In the genomic region with DNA sequence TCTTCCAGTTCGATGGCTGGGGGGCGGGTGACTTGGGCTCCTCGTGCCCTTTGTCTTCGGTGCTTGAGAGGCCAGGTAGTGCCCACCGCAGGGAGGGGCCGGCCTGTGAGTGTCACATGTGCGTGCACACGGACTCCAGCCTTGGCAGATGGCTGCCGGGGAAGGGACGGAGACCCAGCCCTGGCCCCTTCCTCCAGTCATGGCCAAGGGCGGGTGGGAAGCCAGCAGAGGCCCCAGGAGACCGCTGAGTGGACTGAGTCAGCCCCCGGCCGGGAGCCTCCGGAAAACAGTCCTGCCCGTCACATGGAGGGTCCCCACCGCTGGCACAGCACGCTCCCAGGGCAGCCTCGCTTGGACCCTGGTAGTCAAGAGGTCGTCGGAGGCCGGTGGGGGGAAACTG, we compare ENCODE assay signal across 14 cellular contexts. TPM values are rescaled to one million over a fixed set of nuclear protein-coding genes. Genes with fewer than 3 reads are reported as not detected.
DNase-seq lines count a peak whose midpoint lies in the region; ATAC-seq and TF ChIP-seq lines count a peak whose summit lies in the region.
"Had no signal": no experiment of that assay in that cellular context is flagged by ENCODE, and none has a peak within 500 bp of the region (broad histone marks: within the 10 kb centered on the region; RNA-seq: fewer than 3 reads in every experiment).

No MANE protein-coding gene starts in this region.

- in situ Hi-C loops in Panc1 (cut with HindIII; ENCODE audit: low pct_unique_long_range_greater_than_20kb, low sequenced_read_pairs), result no loop called here

- no TSS peak for BruUV-seq in Panc1 (replicated peaks; lab: Mats Ljungman, UMichigan)

- WGBS in thyroid gland, 2 donors, result 31 to 37% methylated on average over 7 to 18 of the region's 22 CpGs

- TF ChIP-seq POLR2A in thyroid gland (IDR thresholded peaks at IDR 0.05), result no peak

- H3K4me1 ChIP-seq in Panc1 (ENCODE audit: control insufficient read depth, insufficient read depth, low read length) (peaks cover 73% of the 10 kb centered on the region), thyroid gland (peaks cover 77 to 80% of the 10 kb centered on the region in 2 donors)

- H3K4me3 ChIP-seq in Panc1 (ENCODE audit: low read depth in 2 of 2, low read length in 2 of 2), result peak overlapping the region; percentile 88; a peak in 3 of 4 replicates
- H3K4me3 ChIP-seq in epithelial cell of proximal tubule (ENCODE audit: low read depth, low read length), result peak overlapping the region; percentile 3
- no peak overlapping the region for H3K4me3 ChIP-seq in thyroid gland (replicated peaks in 1 of 3)
- H3K4me3 ChIP-seq: neural progenitor cell had no signal

- H3K36me3 ChIP-seq in Panc1 (ENCODE audit: control insufficient read depth, insufficient read depth, low read length), result no peaks in the 10 kb centered on the region; the same call in 1 of the 2 replicates
- no peaks in the 10 kb centered on the region for H3K36me3 ChIP-seq in thyroid gland
- H3K36me3 ChIP-seq: neural progenitor cell had no signal

- H3K4me3 Mint-ChIP-seq in mesothelial cell of epicardium, result peak overlapping the region; percentile 83
- H3K4me3 Mint-ChIP-seq: CD14-positive monocyte, neural progenitor cell, T-helper 17 cell had no signal

- H3K27ac ChIP-seq in Panc1 (ENCODE audit: low read length) (peak overlapping the region; percentile 92), thyroid gland (peak overlapping the region; percentile 21 to 94 (median 93))
- H3K27ac ChIP-seq: neural progenitor cell had no signal

- CTCF ChIA-PET in Panc1 (lab: Charles Lee), result no interaction called here

- no peaks in the 10 kb centered on the region for H3K27me3 ChIP-seq in Panc1 (ENCODE audit: control insufficient read depth, insufficient read depth, low read length)
- H3K27me3 ChIP-seq in thyroid gland, result no peaks in the 10 kb centered on the region

- DNase-seq in Panc1 (ENCODE audit: low read depth, low spot score) (no peak), epithelial cell of proximal tubule (ENCODE audit: low read depth) (no peak), mesothelial cell of epicardium (ENCODE audit: low spot score in 2 of 2, unreplicated experiment in 2 of 2) (no peak), thyroid gland (peak in 1 of 2 donors; percentile 20), AML-193 (lab: John Stamatoyannopoulos, UW) (no peak)
- no peak for DNase-seq in activated effector memory CD4-positive, alpha-beta T cell treated with anti-CD3 and anti-CD28 coated beads, Interleukin-2, amount 50 U/mL, for 16 hours
- DNase-seq: NCI-H1092 treated with DMSO at 0.1 percent for 48 hours, NCI-H524 treated with DMSO at 0.1 percent for 48 hours had no signal

- peak overlapping the region; percentile 95 for H3K27ac Mint-ChIP-seq in mesothelial cell of epicardium
- H3K27ac Mint-ChIP-seq: CD14-positive monocyte; effector memory CD8-positive, alpha-beta T cell; neural progenitor cell; T-helper 17 cell had no signal

- TF ChIP-seq CTCF in Panc1 (IDR thresholded peaks at IDR 0.05) (no peak), epithelial cell of proximal tubule (conservative IDR thresholded peaks at IDR 0.05; ENCODE audit: low read depth, low read length) (no peak), mesothelial cell of epicardium (IDR thresholded peaks at IDR 0.05; ENCODE audit: unreplicated experiment) (no peak), thyroid gland (IDR thresholded peaks at IDR 0.05) (no peak)

- H3K9me3 ChIP-seq in Panc1 (ENCODE audit: control insufficient read depth, insufficient read depth, low read depth, low read length) (no peaks in the 10 kb centered on the region), thyroid gland (no peaks in the 10 kb centered on the region)

- H3K4me1 Mint-ChIP-seq in mesothelial cell of epicardium, result peaks cover 59% of the 10 kb centered on the region

- H3K9me3 Mint-ChIP-seq in mesothelial cell of epicardium, result no peaks in the 10 kb centered on the region
- H3K9me3 Mint-ChIP-seq: effector memory CD8-positive, alpha-beta T cell; neural progenitor cell had no signal

- POLR2A ChIA-PET in Panc1 (lab: Charles Lee), result no interaction called here

- H3K36me3 Mint-ChIP-seq in mesothelial cell of epicardium, result no peaks in the 10 kb centered on the region
- H3K36me3 Mint-ChIP-seq: neural progenitor cell had no signal

- intact Hi-C loops in Panc1 (cut with micrococcal nuclease; ENCODE audit: unreplicated experiment) (no loop called here), thyroid gland (cut with DNase I) (no loop called here)

- no peak for ATAC-seq in Panc1
- ATAC-seq in HG02981 (IDR thresholded peaks at IDR 0.05; ENCODE audit: unreplicated experiment), result no peak
- ATAC-seq in activated CD4-positive, CD25-positive, alpha-beta regulatory T cell treated with anti-CD3 and anti-CD28 coated beads, Interleukin-2, amount 50 U/mL, for 24 hours, result no peak

- no peaks in the 10 kb centered on the region for H3K27me3 Mint-ChIP-seq in mesothelial cell of epicardium (ENCODE audit: low read depth)
- H3K27me3 Mint-ChIP-seq: T-helper 17 cell had no signal

RNA-seq across cellular contexts. Expression of gene GLIS2, which starts 4.2 kb away (rescaled TPM):
- total RNA-seq in Panc1 (2021; ENCODE audit: unreplicated experiment) (87.3 TPM), epithelial cell of proximal tubule (2.2 and 4.6 TPM in 2 replicates), mesothelial cell of epicardium (78.2 to 80.3 TPM (median 79.6 TPM) in 3 replicates), thyroid gland (1 to 10 TPM; 5.5 to 7.6 (median 6.7) TPM)
- 78.7 TPM for polyA plus RNA-seq in Panc1 (2012; ENCODE audit: insufficient read length)
- polyA plus RNA-seq: CD14-positive monocyte had no signal

RNA-seq across cellular contexts. Expression of gene PAM16, which starts 31.1 kb away (rescaled TPM):
- 104 TPM for total RNA-seq in Panc1 (2021; ENCODE audit: unreplicated experiment)
- polyA plus RNA-seq in Panc1 (2012; ENCODE audit: insufficient read length), result 105 TPM
- 75.1 and 87.4 TPM in 2 replicates for total RNA-seq in epithelial cell of proximal tubule
- 31.8 to 35.6 TPM (median 33.6 TPM) in 3 replicates for total RNA-seq in mesothelial cell of epicardium
- total RNA-seq in thyroid gland, result 10 to 100 TPM in 3 of 4 donors, 1 to 10 TPM in 1; 5.6 to 60.2 (median 27.3) TPM

RNA-seq across cellular contexts. Expression of gene TFAP4, which starts 47.2 kb away (rescaled TPM):
- total RNA-seq in Panc1 (2021; ENCODE audit: unreplicated experiment) (11.1 TPM), epithelial cell of proximal tubule (4.0 and 10.5 TPM in 2 replicates), mesothelial cell of epicardium (28.8 to 33.7 TPM (median 29.5 TPM) in 3 replicates), thyroid gland (1 to 10 TPM; 3.8 to 6.3 (median 5.4) TPM)
- polyA plus RNA-seq in Panc1 (2012; ENCODE audit: insufficient read length), result 18.7 TPM

RNA-seq across cellular contexts. Expression of gene VASN, which starts 51.6 kb away (rescaled TPM):
- total RNA-seq in Panc1 (2021; ENCODE audit: unreplicated experiment), result 33.5 TPM
- 34.7 TPM for polyA plus RNA-seq in Panc1 (2012; ENCODE audit: insufficient read length)
- 19.0 and 33.7 TPM in 2 replicates for total RNA-seq in epithelial cell of proximal tubule
- total RNA-seq in mesothelial cell of epicardium, result 36.7 to 37.6 TPM (median 37.5 TPM) in 3 replicates
- 10 to 100 TPM; 21.9 to 47.0 (median 28.8) TPM for total RNA-seq in thyroid gland
- polyA plus RNA-seq: CD14-positive monocyte had no signal

Comparison
In these comparisons a context has a peak if more than half of its experiments do, and no peak if none do; other contexts are left out.
1. H3K4me3 ChIP-seq: peak in Panc1 (2 of 2) and epithelial cell of proximal tubule (single experiment); none in thyroid gland (0 of 3).